8 cellular contexts compared by ENCODE assay signal in the genomic region with DNA sequence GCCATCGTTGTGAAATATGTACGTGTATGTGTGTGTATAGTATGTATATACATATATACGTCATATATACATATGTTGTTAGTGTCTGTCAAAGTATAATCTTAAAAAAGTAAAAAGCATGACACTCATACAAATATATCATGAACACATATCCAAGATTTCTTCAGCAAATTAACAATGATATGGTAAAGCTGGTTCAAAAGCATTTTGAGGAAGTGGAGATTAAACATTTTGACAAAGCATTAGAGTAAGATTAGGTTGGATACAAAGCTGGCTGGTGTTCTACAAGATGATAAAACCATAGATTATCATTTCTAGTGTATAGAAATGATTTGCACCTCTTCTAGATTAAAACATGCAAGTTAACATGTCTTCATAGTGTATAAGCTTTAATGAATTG. TPM values are rescaled to one million over a fixed set of nuclear protein-coding genes. Genes with fewer than 3 reads are reported as not detected.
DNase-seq lines count a peak whose midpoint lies in the region; ATAC-seq and TF ChIP-seq lines count a peak whose summit lies in the region.

No MANE protein-coding gene starts in this region.

- H3K27me3 ChIP-seq in RWPE2 (ENCODE audit: insufficient read depth, poor library complexity, severe bottlenecking) (no peaks in the 10 kb centered on the region), esophagus squamous epithelium (peaks cover 0 to 11% (median 0%) of the 10 kb centered on the region in 4 donors), rectal smooth muscle tissue (ENCODE audit: control insufficient read depth, insufficient read depth, low read length) (no peaks in the 10 kb centered on the region)

- peaks cover 12% of the 10 kb centered on the region for H3K4me1 ChIP-seq in RWPE2 (ENCODE audit: insufficient read depth, poor library complexity, severe bottlenecking)
- peaks cover 6 to 40% (median 31%) of the 10 kb centered on the region in 3 donors for H3K4me1 ChIP-seq in esophagus squamous epithelium
- H3K4me1 ChIP-seq in rectal smooth muscle tissue (ENCODE audit: control insufficient read depth, insufficient read depth, low read length) = peaks cover 13% of the 10 kb centered on the region

- DNase-seq in GM12865 (ENCODE audit: low read depth) (no peak), RWPE2 (ENCODE audit: low spot score) (no peak), esophagus squamous epithelium (lab: John Stamatoyannopoulos, UW) (no peak), HuH-7 (ENCODE audit: low spot score) (no peak), amniotic stem cell (lab: John Stamatoyannopoulos, UW) (no peak), NCI-H774 (lab: John Stamatoyannopoulos, UW) (no peak)
- DNase-seq in activated effector memory CD4-positive, alpha-beta T cell treated with anti-CD3 and anti-CD28 coated beads, Interleukin-2, amount 50 U/mL, for 16 hours = no peak

- intact Hi-C loops in esophagus squamous epithelium (cut with DNase I) = no loop called here

- H3K27ac ChIP-seq in RWPE2 (ENCODE audit: poor library complexity, severe bottlenecking) (peak overlapping the region; percentile 73), esophagus squamous epithelium (peak overlapping the region; percentile 94 to 99 (median 97)), rectal smooth muscle tissue (ENCODE audit: low read depth, low read length) (peak overlapping the region; percentile 97)

- 6 to 9% methylated on average over 3 of the region's 3 CpGs for WGBS in esophagus squamous epithelium, 2 donors

- TF ChIP-seq POLR2A in esophagus squamous epithelium (IDR thresholded peaks at IDR 0.05) = no peak

- peak overlapping the region; percentile 74 for H3K4me3 ChIP-seq in GM12865 (ENCODE audit: low read depth, low read length)
- H3K4me3 ChIP-seq in RWPE2 (ENCODE audit: severe bottlenecking) = peak overlapping the region; percentile 63
- peak overlapping the region; percentile 60 to 85 (median 77) for H3K4me3 ChIP-seq in esophagus squamous epithelium
- peak overlapping the region; percentile 95 for H3K4me3 ChIP-seq in rectal smooth muscle tissue (ENCODE audit: low read length)

- H3K9ac ChIP-seq in rectal smooth muscle tissue (ENCODE audit: low read length) = peak overlapping the region; percentile 73

- TF ChIP-seq CTCF in GM12865 (IDR thresholded peaks at IDR 0.05; ENCODE audit: insufficient read depth, low read depth, low read length, missing control alignments) (no peak), RWPE2 (IDR thresholded peaks at IDR 0.05; ENCODE audit: poor library complexity, severe bottlenecking) (no peak), esophagus squamous epithelium (IDR thresholded peaks at IDR 0.05) (no peak)

- no peaks in the 10 kb centered on the region for H3K9me3 ChIP-seq in RWPE2 (ENCODE audit: severe bottlenecking)
- H3K9me3 ChIP-seq in esophagus squamous epithelium = no peaks in the 10 kb centered on the region

- H3K36me3 ChIP-seq in RWPE2 (ENCODE audit: low read depth) (no peaks in the 10 kb centered on the region), esophagus squamous epithelium (no peaks in the 10 kb centered on the region), rectal smooth muscle tissue (ENCODE audit: control insufficient read depth, insufficient read depth, low read length) (no peaks in the 10 kb centered on the region)

- no peak for ATAC-seq in RWPE2 (ENCODE audit: low read depth)

RNA-seq across cellular contexts. Expression of a gene that starts 0.8 kb away (rescaled TPM):
- total RNA-seq in esophagus squamous epithelium = 10 to 100 TPM; 33.5 to 54.0 (median 47.0) TPM

RNA-seq across cellular contexts. Expression of a gene that starts 49.9 kb away (rescaled TPM):
- under 1 TPM in 2 of 4 donors, not detected in 2; 0.08 to 0.19 TPM for total RNA-seq in esophagus squamous epithelium
